10 cellular contexts compared by ENCODE assay signal in genomic region chr14:52095793-52096192, GRCh38.
"Had no signal": no experiment of that assay in that cellular context is flagged by ENCODE, and none has a peak within 500 bp of the region (broad histone marks: within the 10 kb centered on the region; RNA-seq: fewer than 3 reads in every experiment).

No MANE protein-coding gene starts in this region.

- H2AFZ ChIP-seq: GM23248 had no signal

- H3K27ac ChIP-seq: GM23248, HL-60 had no signal

- H3K9ac ChIP-seq: GM23248 had no signal

- H3K36me3 ChIP-seq: HAP-1 had no signal

- DNase-seq: GM23248, GOT3, H7, HFFc6, Kasumi-1, KG1 had no signal

- H3K9me3 Mint-ChIP-seq: HFFc6, IgD-negative memory B cell had no signal

- H3K4me1 ChIP-seq: HAP-1 had no signal

- H3K4me3 ChIP-seq: GM23248, HAP-1 had no signal

- H3K27ac Mint-ChIP-seq: HFFc6, IgD-negative memory B cell had no signal

- H3K9me3 ChIP-seq: HAP-1 had no signal

- H3K4me1 Mint-ChIP-seq: IgD-negative memory B cell had no signal

- ATAC-seq: HCT116 had no signal

- H3K4me3 Mint-ChIP-seq: HFFc6, IgD-negative memory B cell had no signal

- H3K36me3 Mint-ChIP-seq: IgD-negative memory B cell had no signal
